18 cellular contexts compared by ENCODE assay signal in genomic region chr6:105189026-105189680, GRCh38.
"Had no signal": no experiment of that assay in that cellular context is flagged by ENCODE, and none has a peak within 500 bp of the region (broad histone marks: within the 10 kb centered on the region; RNA-seq: fewer than 3 reads in every experiment).

No MANE protein-coding gene starts in this region.

- H3K27me3 ChIP-seq: MG63 had no signal

- H3K9me3 ChIP-seq: SK-N-SH had no signal

- H3K4me2 ChIP-seq: SK-N-SH had no signal

- H3K27ac ChIP-seq: HL-60, RWPE1 had no signal

- DNase-seq: KBM-7, MG63, NCI-H1092, NCI-H1105 treated with DMSO at 0.1 percent for 48 hours, NCI-H1417 treated with DMSO at 0.1 percent for 48 hours, NCI-H146, NCI-H1694 treated with DMSO at 0.1 percent for 48 hours, NCI-H1930, NCI-H2081, NCI-H2107, NCI-H2227 treated with DMSO at 0.1 percent for 48 hours, NCI-H524, NCI-H526 treated with DMSO at 0.1 percent for 48 hours, NCI-H748 treated with DMSO at 0.1 percent for 48 hours, SHP77, SK-N-SH had no signal

- H3K36me3 ChIP-seq: MG63 had no signal

- H3K9ac ChIP-seq: SK-N-SH had no signal

- H3K4me3 ChIP-seq: MG63 had no signal
